ENCODE assay signal across 1 cellular context in genomic region chr12:92363295-92364146, GRCh38.
TF ChIP-seq lines count a peak whose summit lies in the region.

No MANE protein-coding gene starts in this region.

TF ChIP-seq in HepG2, 621 proteins besides CTCF, POLR2A, EP300 and RAD21 (continued from another document):
- TF ChIP-seq CEBPZ (IDR thresholded peaks at IDR 0.05; ENCODE audit: low read length) (no peak), MED8 (CRISPR knock-in tag; IDR thresholded peaks at IDR 0.05; ENCODE audit: insufficient replicate concordance) (no peak), ZNF264 (CRISPR knock-in tag; IDR thresholded peaks at IDR 0.05) (no peak), THAP9 (CRISPR knock-in tag; IDR thresholded peaks at IDR 0.05; ENCODE audit: borderline replicate concordance) (no peak), ZKSCAN8 (CRISPR knock-in tag; IDR thresholded peaks at IDR 0.05; ENCODE audit: borderline replicate concordance) (no peak), FOXA3 (CRISPR knock-in tag; IDR thresholded peaks at IDR 0.05) (no peak), ZFP37 (CRISPR knock-in tag; IDR thresholded peaks at IDR 0.05; ENCODE audit: borderline replicate concordance) (no peak), MIER3 (CRISPR knock-in tag; IDR thresholded peaks at IDR 0.05; ENCODE audit: borderline replicate concordance) (no peak), ZNF512B (CRISPR knock-in tag; IDR thresholded peaks at IDR 0.05; ENCODE audit: borderline replicate concordance) (no peak), RCOR2 (CRISPR knock-in tag; IDR thresholded peaks at IDR 0.05) (no peak), ATF5 (CRISPR knock-in tag; IDR thresholded peaks at IDR 0.05; ENCODE audit: low read depth) (no peak), MTA3 (CRISPR knock-in tag; IDR thresholded peaks at IDR 0.05) (no peak)
TF ChIP-seq in HepG2: peak in this region for 0.
